8 cellular contexts compared by ENCODE assay signal in genomic region chr6:129695373-129696027, GRCh38. TPM values are rescaled to one million over a fixed set of nuclear protein-coding genes. Genes with fewer than 3 reads are reported as not detected.
A peak's percentile ranks its signal among the peaks of the same experiment; 100 is the strongest.
DNase-seq lines count a peak whose midpoint lies in the region; ATAC-seq, FAIRE-seq and TF ChIP-seq lines count a peak whose summit lies in the region.

No MANE protein-coding gene starts in this region.

- H4K20me1 ChIP-seq in GM12878 (ENCODE audit: control insufficient read depth, insufficient read depth): no peaks in the 10 kb centered on the region

- H3K4me1 ChIP-seq in ACC112 (ENCODE audit: control insufficient read depth, insufficient read depth, low read length, unreplicated experiment): peaks cover 60% of the 10 kb centered on the region
- H3K4me1 ChIP-seq in GM12878 (ENCODE audit: control insufficient read depth, insufficient read depth, low read length): peaks cover 64% of the 10 kb centered on the region
- H3K4me1 ChIP-seq in thyroid gland: peaks cover 9 to 12% of the 10 kb centered on the region in 2 donors

- TF ChIP-seq CTCF in GM12878 (IDR thresholded peaks at IDR 0.05 in 2 of 3, conservative IDR thresholded peaks at IDR 0.05 in 1 of 3; ENCODE audit: control insufficient read depth in 2 of 3, extremely low read depth in 1 of 3, insufficient read depth in 1 of 3, low read depth in 3 of 3, low read length in 3 of 3) (no peak), thyroid gland (IDR thresholded peaks at IDR 0.05) (no peak)

- H3K27me3 ChIP-seq in ACC112 (ENCODE audit: insufficient read depth, low read length) (no peaks in the 10 kb centered on the region), GM12878 (replicated peaks in 1 of 2; ENCODE audit: control insufficient read depth in 2 of 2, insufficient read depth in 2 of 2, low read length in 1 of 2) (no peaks in the 10 kb centered on the region), thyroid gland (no peaks in the 10 kb centered on the region)

- H3K79me2 ChIP-seq in ACC112 (ENCODE audit: control insufficient read depth, insufficient read depth, low read length, unreplicated experiment) (peaks cover 97% of the 10 kb centered on the region), GM12878 (ENCODE audit: control insufficient read depth, insufficient read depth, low read length) (peaks cover 100% of the 10 kb centered on the region)

- 0 out of 2 replicates have a peak, but pooled peaks cover 3% of the 10 kb centered on the region for H3K36me3 ChIP-seq in ACC112 (ENCODE audit: insufficient read depth, low read length)
- H3K36me3 ChIP-seq in GM12878 (ENCODE audit: control insufficient read depth in 2 of 2, insufficient read depth in 2 of 2, low read length in 1 of 2): peaks cover 0 to 9% of the 10 kb centered on the region in 2 experiments; a peak in 2 of 4 replicates
- no peaks in the 10 kb centered on the region for H3K36me3 ChIP-seq in thyroid gland

- no peaks in the 10 kb centered on the region for H3K9me3 ChIP-seq in GM12878 (replicated peaks; ENCODE audit: control insufficient read depth, insufficient read depth, low read length)
- H3K9me3 ChIP-seq in thyroid gland: no peaks in the 10 kb centered on the region

- TF ChIP-seq POLR2A in GM12878 (IDR thresholded peaks at IDR 0.05; ENCODE audit: low read depth, low read length) (no peak), thyroid gland (IDR thresholded peaks at IDR 0.05) (no peak)

- H3K4me2 ChIP-seq in GM12878 (ENCODE audit: control insufficient read depth, insufficient read depth): peak overlapping the region; percentile 82

- H3K4me3 ChIP-seq in ACC112 (ENCODE audit: low read depth, low read length) (no peak overlapping the region), GM12878 (peak overlapping the region; percentile 48), thyroid gland (replicated peaks in 1 of 3) (no peak overlapping the region)

- H3K27ac ChIP-seq in ACC112 (ENCODE audit: low read depth, low read length) (peak overlapping the region; percentile 7; the same call in 1 of the 2 replicates), GM12878 (ENCODE audit: control insufficient read depth, insufficient read depth) (peak overlapping the region; percentile 60), thyroid gland (no peak overlapping the region)

- CTCF ChIA-PET in GM12878 (lab: Yijun Ruan, JAX): interaction anchor here (0.5 to 5.7 kb wide), 12 partner anchors 10 to 97 kb away, joined by 3 to 58 read pairs (median 4); partner anchors contain the start of gene ARHGAP18

- SMC1A ChIA-PET in GM12878 (lab: Charles Lee; ENCODE audit: uncharacterized antibody, unreplicated experiment): interaction anchor here (0.9 to 6.2 kb wide), 16 partner anchors 9 to 196 kb away, joined by 3 to 93 read pairs (median 4); partner anchors contain the start of gene ARHGAP18

- no peak; a peak in 1 of 4 replicates for TF ChIP-seq EP300 in GM12878 (IDR thresholded peaks at IDR 0.05; ENCODE audit: borderline replicate concordance in 1 of 2, control insufficient read depth in 1 of 2, low read depth in 2 of 2, low read length in 2 of 2)

- peak; percentile 22 for ATAC-seq in GM19468 (IDR thresholded peaks at IDR 0.05; ENCODE audit: extremely low read depth, unreplicated experiment)
- peak; percentile 88 for ATAC-seq in HG03442 (IDR thresholded peaks at IDR 0.05; ENCODE audit: unreplicated experiment)
- ATAC-seq in GM12878: peak; percentile 64

- RAD21 ChIA-PET in GM12878 (lab: Charles Lee; ENCODE audit: unreplicated experiment): interaction anchor here (0.8 to 5.4 kb wide), 19 partner anchors 10 to 98 kb away, joined by 3 to 93 read pairs (median 5); partner anchors contain the start of gene ARHGAP18

- POLR2A ChIA-PET in GM12878 (lab: Charles Lee): interaction anchor here (1.0 to 4.4 kb wide), 8 partner anchors 11 to 54 kb away, joined by 3 to 73 read pairs (median 8); partner anchors contain the start of gene ARHGAP18

- intact Hi-C loops in GM12878 (cut with micrococcal nuclease; ENCODE audit: unreplicated experiment): no loop called here
- intact Hi-C loops in head of caudate nucleus (cut with DNase I): no loop called here
- intact Hi-C loops in thyroid gland (cut with DNase I): no loop called here

- no TSS peak for BruUV-seq in GM12878 (replicated peaks; lab: Mats Ljungman, UMichigan)

- TF ChIP-seq RAD21 in GM12878 (IDR thresholded peaks at IDR 0.05; ENCODE audit: insufficient read depth, low read depth, low read length): no peak

- in situ Hi-C loops in GM12878 (cut with MboI): no loop called here

- WGBS in GM12878 (ENCODE audit: insufficient coverage, insufficient replicate concordance, low lambda C conversion rate, missing lambda C conversion rate): 3% methylated on average over 3 of the region's 3 CpGs
- WGBS in thyroid gland, 2 donors: 66 to 70% methylated on average over 3 of the region's 3 CpGs

- no peak overlapping the region for H3K9ac ChIP-seq in GM12878 (ENCODE audit: control insufficient read depth, insufficient read depth, low read length)

- H2AFZ ChIP-seq in ACC112 (ENCODE audit: low read length, unreplicated experiment) (no peak overlapping the region), GM12878 (ENCODE audit: control insufficient read depth, low read depth, low read length) (no peak overlapping the region)

- DNase-seq in GM12878 (ENCODE audit: low read depth, low spot score) (no peak), head of caudate nucleus (no peak), thyroid gland (no peak), NCI-H345 treated with DMSO at 0.1 percent for 48 hours (lab: John Stamatoyannopoulos, UW; ENCODE audit: unreplicated experiment) (no peak), NCI-H2029 treated with DMSO at 0.1 percent for 48 hours (lab: John Stamatoyannopoulos, UW) (no peak)

- FAIRE-seq in GM12878 (lab: Jason Lieb, UNC): no peak

TF ChIP-seq in GM12878, 131 proteins besides CTCF, POLR2A, EP300 and RAD21 (continues in another document):
- TF ChIP-seq ZNF592 (IDR thresholded peaks at IDR 0.05) (no peak), WRNIP1 (IDR thresholded peaks at IDR 0.05; ENCODE audit: borderline replicate concordance, low read depth, low read length) (no peak), HDGF (IDR thresholded peaks at IDR 0.05) (no peak), NBN (IDR thresholded peaks at IDR 0.05) (no peak), CBX5 (IDR thresholded peaks at IDR 0.05; ENCODE audit: low read depth) (no peak), SPI1 (IDR thresholded peaks at IDR 0.05; ENCODE audit: borderline replicate concordance, insufficient read depth, low read depth, low read length) (no peak)

RNA-seq across cellular contexts. Expression of gene ARHGAP18, which starts 14.5 kb away (rescaled TPM):
- 71.9 and 73.5 TPM in 2 replicates for total RNA-seq in GM12878 (2013; cell fraction: nucleolus; rRNA removed)
- 32.4 and 39.0 TPM in 2 replicates for total RNA-seq in GM12878 (2014; rRNA removed)
- 52.1 and 52.2 TPM in 2 replicates for total RNA-seq in GM12878 (2014; rRNA removed; fragmentation: Illumina TruSeq; extraction: Trizol)
- 32.3 and 35.0 TPM in 2 replicates for total RNA-seq in GM12878 (2021)
- polyA plus RNA-seq in GM12878 (2011; ENCODE audit: low read depth): 11.8 TPM
- polyA plus RNA-seq in GM12878 (2011; rRNA removed): 37.7 and 62.0 TPM in 2 replicates
- polyA plus RNA-seq in GM12878 (2011; cell fraction: cytosol; rRNA removed): 12.4 and 14.5 TPM in 2 replicates
- polyA plus RNA-seq in GM12878 (2011; cell fraction: nucleus; rRNA removed): 14.1 and 17.3 TPM in 2 replicates
- 20.8 and 37.4 TPM in 2 replicates for polyA plus RNA-seq in GM12878 (2012)
- polyA plus RNA-seq in GM12878 (2014; fragmentation: Illumina TruSeq; extraction: Trizol): 37.5 and 45.8 TPM in 2 replicates
- 10 to 100 TPM; 24.9 to 28.0 TPM for polyA plus RNA-seq in GM12878 (2014; fragmentation: Nextera tagmentation; extraction: Ambion mirVana)
- polyA plus RNA-seq in GM12878 (2014; rRNA removed): 14.8 and 18.2 TPM in 2 replicates
- polyA plus RNA-seq in GM12878 (2016; fragmentation: Nextera tagmentation; extraction: Ambion mirVana): 10 to 100 TPM; 29.7 to 31.1 TPM
- 37.0 and 39.1 TPM in 2 replicates for polyA minus RNA-seq in GM12878 (2011; rRNA and poly(A)+ RNA removed)
- polyA minus RNA-seq in GM12878 (2011; cell fraction: cytosol; rRNA and poly(A)+ RNA removed): 17.6 and 19.8 TPM in 2 replicates
- 38.1 and 42.7 TPM in 2 replicates for polyA minus RNA-seq in GM12878 (2011; cell fraction: nucleus; rRNA and poly(A)+ RNA removed)
- total RNA-seq in thyroid gland: 10 to 100 TPM; 26.5 to 31.6 (median 28.3) TPM

Comparison
In these comparisons a context has a peak if more than half of its experiments do, and no peak if none do; other contexts are left out.
1. H3K27ac ChIP-seq: peak in ACC112 (single experiment) and GM12878 (single experiment); none in thyroid gland (0 of 3).
2. ATAC-seq: peak in every context shown above with its lines; median percentile 88 in HG03442; 64 in GM12878; 22 in GM19468.